Comparison of ENCODE assay signal across 7 cellular contexts in the genomic region with DNA sequence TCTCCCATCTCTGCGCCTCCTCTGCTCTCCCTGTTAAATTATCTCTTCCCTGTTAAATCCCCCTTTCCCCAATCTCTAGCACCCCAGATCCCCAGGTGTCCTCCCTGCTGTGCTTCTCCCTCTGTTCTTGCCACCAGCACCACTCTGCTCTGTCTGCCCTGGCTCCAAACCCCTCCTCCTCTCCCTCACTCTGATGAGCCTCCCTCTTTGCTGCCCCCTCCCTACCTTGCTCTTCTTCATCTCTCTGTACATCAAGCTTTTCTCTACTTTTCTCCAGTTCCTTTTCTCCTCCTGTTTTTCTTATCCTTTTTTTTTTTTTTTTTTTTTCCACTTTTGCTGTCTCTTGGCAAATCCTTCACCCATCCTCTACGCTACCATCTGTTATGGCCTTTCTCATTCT. TPM values are rescaled to one million over a fixed set of nuclear protein-coding genes. Genes with fewer than 3 reads are reported as not detected.
DNase-seq lines count a peak whose midpoint lies in the region; ATAC-seq, FAIRE-seq and TF ChIP-seq lines count a peak whose summit lies in the region.
"Not testable (repeated sequence)": the region's sequence is repeated elsewhere in the genome, so short reads cannot be mapped to it uniquely, and the experiment has no call there.

No MANE protein-coding gene starts in this region.

- intact Hi-C loops in activated B cell treated with CpG ODN at 0.5 μM for 24 hours (cut with micrococcal nuclease), result loop anchor here (5.0 kb wide), 3 partner anchors 161 to 754 kb away; partner anchors contain the start of gene ZNF160
- intact Hi-C loops in MCF 10A (cut with micrococcal nuclease); gastrocnemius medialis (cut with DNase I; ENCODE audit: low total_unique reads): not testable (repeated sequence)

- H3K4me3 Mint-ChIP-seq in activated B cell treated with CpG ODN at 0.5 μM for 24 hours (peak overlapping the region; percentile 96), MCF 10A (ENCODE audit: unreplicated experiment) (peak overlapping the region; percentile 80), mesothelial cell of epicardium (peak overlapping the region; percentile 90)

- H3K27ac Mint-ChIP-seq in activated B cell treated with CpG ODN at 0.5 μM for 24 hours (peak overlapping the region; percentile 92), MCF 10A (ENCODE audit: low read depth, unreplicated experiment) (peak overlapping the region; percentile 80), mesothelial cell of epicardium (peak overlapping the region; percentile 95)

- FAIRE-seq in GM12892 (lab: Jason Lieb, UNC), result peak; percentile 68

- H3K27me3 ChIP-seq in gastrocnemius medialis, result not testable (repeated sequence)

- H3K9me3 Mint-ChIP-seq in activated B cell treated with CpG ODN at 0.5 μM for 24 hours; MCF 10A (ENCODE audit: unreplicated experiment); mesothelial cell of epicardium: not testable (repeated sequence)

- not testable (repeated sequence) for DNase-seq in GM12892 (ENCODE audit: insufficient read length); activated B cell treated with CpG ODN at 0.5 μM for 24 hours; MCF 10A (ENCODE audit: unreplicated experiment); foreskin fibroblast; mesothelial cell of epicardium (ENCODE audit: low spot score in 2 of 2, unreplicated experiment in 2 of 2); gastrocnemius medialis
- peak; percentile 55 for DNase-seq in NCI-H69 (lab: John Stamatoyannopoulos, UW)

- peaks cover 37% of the 10 kb centered on the region for H3K4me1 Mint-ChIP-seq in activated B cell treated with CpG ODN at 0.5 μM for 24 hours
- peaks cover 11% of the 10 kb centered on the region for H3K4me1 Mint-ChIP-seq in MCF 10A (ENCODE audit: insufficient read depth, unreplicated experiment)
- H3K4me1 Mint-ChIP-seq in mesothelial cell of epicardium, result peaks cover 61% of the 10 kb centered on the region

- TF ChIP-seq POLR2A in GM12892 (IDR thresholded peaks at IDR 0.05; ENCODE audit: low read depth, low read length); gastrocnemius medialis (IDR thresholded peaks at IDR 0.05): not testable (repeated sequence)

- not testable (repeated sequence) for ATAC-seq in activated B cell treated with CpG ODN at 0.5 μM for 24 hours (ENCODE audit: low read depth); gastrocnemius medialis

- not testable (repeated sequence) for H3K27ac ChIP-seq in gastrocnemius medialis

- not testable (repeated sequence) for H3K27me3 Mint-ChIP-seq in activated B cell treated with CpG ODN at 0.5 μM for 24 hours; MCF 10A (ENCODE audit: insufficient read depth, unreplicated experiment); mesothelial cell of epicardium (ENCODE audit: low read depth)

- not testable (repeated sequence) for H3K9me3 ChIP-seq in gastrocnemius medialis

- H3K4me3 ChIP-seq in foreskin fibroblast (ENCODE audit: low read depth in 1 of 2, low read length in 2 of 2) (peak overlapping the region; percentile 88 to 95), gastrocnemius medialis (peak overlapping the region; percentile 65 to 68 (median 66))

- H3K4me1 ChIP-seq in gastrocnemius medialis, result not testable (repeated sequence)

- CTCF ChIA-PET in activated B cell treated with CpG ODN at 0.5 μM for 24 hours (lab: Charles Lee), result not testable (repeated sequence)
- CTCF ChIA-PET in MCF 10A (lab: Yijun Ruan, JAX), result interaction anchor here (1.0 kb wide), 1 partner anchor 84 kb away, joined by 5 read pairs; no protein-coding TSS in a partner anchor

- POLR2A ChIA-PET in activated B cell treated with CpG ODN at 0.5 μM for 24 hours (lab: Charles Lee) (interaction anchor here (0.6 to 0.8 kb wide), 10 partner anchors 13 to 1919 kb away, joined by 3 to 8 read pairs (median 3); partner anchors contain the start of gene ZNF468), MCF 10A (lab: Yijun Ruan, JAX) (interaction anchor here (0.8 to 1.7 kb wide), 3 partner anchors 17 to 161 kb away, joined by 3 to 10 read pairs (median 5); no protein-coding TSS in a partner anchor)

- peaks cover 16% of the 10 kb centered on the region for H3K36me3 Mint-ChIP-seq in activated B cell treated with CpG ODN at 0.5 μM for 24 hours (ENCODE audit: low read depth)
- H3K36me3 Mint-ChIP-seq in MCF 10A (ENCODE audit: insufficient read depth, unreplicated experiment); mesothelial cell of epicardium: not testable (repeated sequence)

- H3K36me3 ChIP-seq in gastrocnemius medialis, result not testable (repeated sequence)

- not testable (repeated sequence) for TF ChIP-seq CTCF in activated B cell treated with CpG ODN at 0.5 μM for 24 hours (IDR thresholded peaks at IDR 0.05); MCF 10A (IDR thresholded peaks at IDR 0.05; ENCODE audit: unreplicated experiment); foreskin fibroblast (IDR thresholded peaks at IDR 0.05; ENCODE audit: low read depth, low read length); mesothelial cell of epicardium (IDR thresholded peaks at IDR 0.05; ENCODE audit: unreplicated experiment); gastrocnemius medialis (IDR thresholded peaks at IDR 0.05 in 4 of 5, conservative IDR thresholded peaks at IDR 0.05 in 1 of 5)

- in situ Hi-C loops in gastrocnemius medialis (cut with MboI; ENCODE audit: low sequenced_read_pairs in 4 of 4), result not testable (repeated sequence)

- not testable (repeated sequence) for BruUV-seq in MCF 10A (replicated peaks; lab: Mats Ljungman, UMichigan)

RNA-seq across cellular contexts. Expression of gene ZNF888, which starts 18.3 kb away (rescaled TPM):
- 1.8 TPM for polyA plus RNA-seq in GM12892 (2012; ENCODE audit: missing spikeins)
- total RNA-seq in activated B cell treated with CpG ODN at 0.5 μM for 24 hours (9.0 and 11.9 TPM in 2 replicates), MCF 10A (2022) (7.0 and 7.3 TPM in 2 replicates), mesothelial cell of epicardium (14.0 to 15.3 TPM (median 14.3 TPM) in 3 replicates), gastrocnemius medialis (under 1 TPM; 0.15 to 0.29 (median 0.20) TPM)

RNA-seq across cellular contexts. Expression of gene ZNF816, which starts 21.2 kb away (rescaled TPM):
- polyA plus RNA-seq in GM12892 (2012; ENCODE audit: missing spikeins), result 7.0 TPM
- 17.0 and 18.0 TPM in 2 replicates for total RNA-seq in activated B cell treated with CpG ODN at 0.5 μM for 24 hours
- 5.4 and 5.5 TPM in 2 replicates for total RNA-seq in MCF 10A (2022)
- 14.8 to 16.8 TPM (median 15.7 TPM) in 3 replicates for total RNA-seq in mesothelial cell of epicardium
- 1 to 10 TPM; 1.0 to 3.1 (median 1.6) TPM for total RNA-seq in gastrocnemius medialis

RNA-seq across cellular contexts. Expression of gene ZNF320, which starts 44.1 kb away (rescaled TPM):
- 0.68 TPM for polyA plus RNA-seq in GM12892 (2012; ENCODE audit: missing spikeins)
- total RNA-seq in activated B cell treated with CpG ODN at 0.5 μM for 24 hours (23.0 and 24.0 TPM in 2 replicates), MCF 10A (2022) (4.9 and 5.4 TPM in 2 replicates), mesothelial cell of epicardium (36.1 to 41.5 TPM (median 36.9 TPM) in 3 replicates), gastrocnemius medialis (1 to 10 TPM in 3 of 4 donors, not detected in 1; 1.3 to 2.7 (median 2.5) TPM)
